ENCODE assay signal across 1 cellular context in genomic region chr17:16652847-16653366, GRCh38.
TF ChIP-seq lines count a peak whose summit lies in the region.

No MANE protein-coding gene starts in this region.

TF ChIP-seq in HepG2, 621 proteins besides CTCF, POLR2A, EP300 and RAD21 (continues in another document):
- TF ChIP-seq ZBTB39 (CRISPR knock-in tag; IDR thresholded peaks at IDR 0.05) (no peak), NAIF1 (CRISPR knock-in tag; IDR thresholded peaks at IDR 0.05; ENCODE audit: borderline replicate concordance) (no peak), TRIM22 (IDR thresholded peaks at IDR 0.05) (no peak), PAX8 (CRISPR knock-in tag; IDR thresholded peaks at IDR 0.05; ENCODE audit: borderline replicate concordance) (0 out of 2 replicates have a peak, but pooled peaks have one; percentile 57), NFYC (CRISPR knock-in tag; IDR thresholded peaks at IDR 0.05) (no peak), ZNF598 (CRISPR knock-in tag; IDR thresholded peaks at IDR 0.05; ENCODE audit: borderline replicate concordance) (0 out of 2 replicates have a peak, but pooled peaks have one; percentile 16), ZNF547 (CRISPR knock-in tag; IDR thresholded peaks at IDR 0.05) (no peak), CAMTA2 (CRISPR knock-in tag; IDR thresholded peaks at IDR 0.05; ENCODE audit: borderline replicate concordance) (0 out of 2 replicates have a peak, but pooled peaks have one; percentile 22), ZNF607 (CRISPR knock-in tag; IDR thresholded peaks at IDR 0.05; ENCODE audit: borderline replicate concordance) (no peak), ISL2 (CRISPR knock-in tag; IDR thresholded peaks at IDR 0.05) (no peak), ZNF550 (CRISPR knock-in tag; IDR thresholded peaks at IDR 0.05; ENCODE audit: borderline replicate concordance) (no peak), ZNF773 (CRISPR knock-in tag; IDR thresholded peaks at IDR 0.05; ENCODE audit: borderline replicate concordance) (no peak), ZNF138 (CRISPR knock-in tag; IDR thresholded peaks at IDR 0.05; ENCODE audit: low read depth) (no peak), PTBP1 (IDR thresholded peaks at IDR 0.05; ENCODE audit: low read depth, low read length, poor library complexity, severe bottlenecking) (no peak), SRSF1 (optimal IDR thresholded peaks at IDR 0.05; ENCODE audit: low read depth, low read length) (no peak), ZSCAN29 (CRISPR knock-in tag; conservative IDR thresholded peaks at IDR 0.05) (no peak), FOXC1 (CRISPR knock-in tag; IDR thresholded peaks at IDR 0.05; ENCODE audit: borderline replicate concordance) (no peak), MEIS2 (CRISPR knock-in tag; IDR thresholded peaks at IDR 0.05) (no peak), FOXJ3 (CRISPR knock-in tag; IDR thresholded peaks at IDR 0.05; ENCODE audit: borderline replicate concordance) (no peak), HNRNPUL1 (IDR thresholded peaks at IDR 0.05; ENCODE audit: low read depth, low read length) (no peak), U2AF1 (optimal IDR thresholded peaks at IDR 0.05; ENCODE audit: low read depth, low read length) (no peak), HMGXB4 (CRISPR knock-in tag; IDR thresholded peaks at IDR 0.05; ENCODE audit: borderline replicate concordance in 1 of 2, low read depth in 1 of 2) (no peak), ZC3H13 (CRISPR knock-in tag; IDR thresholded peaks at IDR 0.05) (no peak), ZNF354B (CRISPR knock-in tag; IDR thresholded peaks at IDR 0.05) (no peak), POLR2G (IDR thresholded peaks at IDR 0.05; ENCODE audit: low read depth, low read length) (no peak), YEATS2 (CRISPR knock-in tag; IDR thresholded peaks at IDR 0.05; ENCODE audit: borderline replicate concordance) (no peak), PCBP1 (IDR thresholded peaks at IDR 0.05; ENCODE audit: borderline replicate concordance, low read depth, low read length) (no peak), ZNF747 (CRISPR knock-in tag; IDR thresholded peaks at IDR 0.05; ENCODE audit: borderline replicate concordance) (no peak), THYN1 (CRISPR knock-in tag; IDR thresholded peaks at IDR 0.05; ENCODE audit: borderline replicate concordance, low read depth) (no peak), ZNF160 (CRISPR knock-in tag; IDR thresholded peaks at IDR 0.05) (no peak), XBP1 (CRISPR knock-in tag; IDR thresholded peaks at IDR 0.05) (no peak), RXRA (CRISPR knock-in tag; IDR thresholded peaks at IDR 0.05) (no peak), KDM2A (CRISPR knock-in tag; IDR thresholded peaks at IDR 0.05; ENCODE audit: borderline replicate concordance, low read depth) (no peak), MNT (IDR thresholded peaks at IDR 0.05) (no peak), HOXA7 (CRISPR knock-in tag; IDR thresholded peaks at IDR 0.05) (no peak), MLX (CRISPR knock-in tag; IDR thresholded peaks at IDR 0.05) (no peak), KLF9 (CRISPR knock-in tag; IDR thresholded peaks at IDR 0.05; ENCODE audit: low read depth) (no peak), GFI1 (CRISPR knock-in tag; IDR thresholded peaks at IDR 0.05; ENCODE audit: borderline replicate concordance) (peak; percentile 43; the same call in 1 of the 2 replicates)
- TF ChIP-seq, protein P1, sequence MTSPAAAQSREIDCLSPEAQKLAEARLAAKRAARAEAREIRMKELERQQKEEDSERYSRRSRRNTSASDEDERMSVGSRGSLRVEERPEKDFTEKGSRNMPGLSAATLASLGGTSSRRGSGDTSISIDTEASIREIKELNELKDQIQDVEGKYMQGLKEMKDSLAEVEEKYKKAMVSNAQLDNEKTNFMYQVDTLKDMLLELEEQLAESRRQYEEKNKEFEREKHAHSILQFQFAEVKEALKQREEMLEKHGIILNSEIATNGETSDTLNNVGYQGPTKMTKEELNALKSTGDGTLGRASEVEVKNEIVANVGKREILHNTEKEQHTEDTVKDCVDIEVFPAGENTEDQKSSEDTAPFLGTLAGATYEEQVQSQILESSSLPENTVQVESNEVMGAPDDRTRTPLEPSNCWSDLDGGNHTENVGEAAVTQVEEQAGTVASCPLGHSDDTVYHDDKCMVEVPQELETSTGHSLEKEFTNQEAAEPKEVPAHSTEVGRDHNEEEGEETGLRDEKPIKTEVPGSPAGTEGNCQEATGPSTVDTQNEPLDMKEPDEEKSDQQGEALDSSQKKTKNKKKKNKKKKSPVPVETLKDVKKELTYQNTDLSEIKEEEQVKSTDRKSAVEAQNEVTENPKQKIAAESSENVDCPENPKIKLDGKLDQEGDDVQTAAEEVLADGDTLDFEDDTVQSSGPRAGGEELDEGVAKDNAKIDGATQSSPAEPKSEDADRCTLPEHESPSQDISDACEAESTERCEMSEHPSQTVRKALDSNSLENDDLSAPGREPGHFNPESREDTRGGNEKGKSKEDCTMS (CRISPR knock-in tag; conservative IDR thresholded peaks at IDR 0.05): no peak
- TF ChIP-seq, protein P2, sequence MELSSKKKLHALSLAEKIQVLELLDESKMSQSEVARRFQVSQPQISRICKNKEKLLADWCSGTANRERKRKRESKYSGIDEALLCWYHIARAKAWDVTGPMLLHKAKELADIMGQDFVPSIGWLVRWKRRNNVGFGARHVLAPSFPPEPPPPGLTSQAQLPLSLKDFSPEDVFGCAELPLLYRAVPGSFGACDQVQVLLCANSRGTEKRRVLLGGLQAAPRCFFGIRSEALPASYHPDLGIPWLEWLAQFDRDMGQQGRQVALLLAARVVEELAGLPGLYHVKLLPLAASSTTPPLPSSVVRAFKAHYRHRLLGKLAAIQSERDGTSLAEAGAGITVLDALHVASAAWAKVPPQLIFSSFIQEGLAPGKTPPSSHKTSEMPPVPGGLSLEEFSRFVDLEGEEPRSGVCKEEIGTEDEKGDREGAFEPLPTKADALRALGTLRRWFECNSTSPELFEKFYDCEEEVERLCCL (CRISPR knock-in tag; IDR thresholded peaks at IDR 0.05; ENCODE audit: borderline replicate concordance): no peak
- TF ChIP-seq, protein P3, sequence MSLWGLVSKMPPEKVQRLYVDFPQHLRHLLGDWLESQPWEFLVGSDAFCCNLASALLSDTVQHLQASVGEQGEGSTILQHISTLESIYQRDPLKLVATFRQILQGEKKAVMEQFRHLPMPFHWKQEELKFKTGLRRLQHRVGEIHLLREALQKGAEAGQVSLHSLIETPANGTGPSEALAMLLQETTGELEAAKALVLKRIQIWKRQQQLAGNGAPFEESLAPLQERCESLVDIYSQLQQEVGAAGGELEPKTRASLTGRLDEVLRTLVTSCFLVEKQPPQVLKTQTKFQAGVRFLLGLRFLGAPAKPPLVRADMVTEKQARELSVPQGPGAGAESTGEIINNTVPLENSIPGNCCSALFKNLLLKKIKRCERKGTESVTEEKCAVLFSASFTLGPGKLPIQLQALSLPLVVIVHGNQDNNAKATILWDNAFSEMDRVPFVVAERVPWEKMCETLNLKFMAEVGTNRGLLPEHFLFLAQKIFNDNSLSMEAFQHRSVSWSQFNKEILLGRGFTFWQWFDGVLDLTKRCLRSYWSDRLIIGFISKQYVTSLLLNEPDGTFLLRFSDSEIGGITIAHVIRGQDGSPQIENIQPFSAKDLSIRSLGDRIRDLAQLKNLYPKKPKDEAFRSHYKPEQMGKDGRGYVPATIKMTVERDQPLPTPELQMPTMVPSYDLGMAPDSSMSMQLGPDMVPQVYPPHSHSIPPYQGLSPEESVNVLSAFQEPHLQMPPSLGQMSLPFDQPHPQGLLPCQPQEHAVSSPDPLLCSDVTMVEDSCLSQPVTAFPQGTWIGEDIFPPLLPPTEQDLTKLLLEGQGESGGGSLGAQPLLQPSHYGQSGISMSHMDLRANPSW (CRISPR knock-in tag; IDR thresholded peaks at IDR 0.05; ENCODE audit: borderline replicate concordance): 0 out of 2 replicates have a peak, but pooled peaks have one; percentile 14
- TF ChIP-seq, protein P4, sequence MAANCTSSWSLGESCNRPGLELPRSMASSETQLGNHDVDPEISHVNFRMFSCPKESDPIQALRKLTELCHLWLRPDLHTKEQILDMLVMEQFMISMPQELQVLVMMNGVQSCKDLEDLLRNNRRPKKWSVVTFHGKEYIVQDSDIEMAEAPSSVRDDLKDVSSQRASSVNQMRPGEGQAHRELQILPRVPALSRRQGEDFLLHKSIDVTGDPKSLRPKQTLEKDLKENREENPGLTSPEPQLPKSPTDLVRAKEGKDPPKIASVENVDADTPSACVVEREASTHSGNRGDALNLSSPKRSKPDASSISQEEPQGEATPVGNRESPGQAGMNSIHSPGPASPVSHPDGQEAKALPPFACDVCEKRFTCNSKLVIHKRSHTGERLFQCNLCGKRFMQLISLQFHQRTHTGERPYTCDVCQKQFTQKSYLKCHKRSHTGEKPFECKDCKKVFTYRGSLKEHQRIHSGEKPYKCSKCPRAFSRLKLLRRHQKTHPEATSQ (CRISPR knock-in tag; IDR thresholded peaks at IDR 0.05; ENCODE audit: borderline replicate concordance): no peak
- TF ChIP-seq, protein P5, sequence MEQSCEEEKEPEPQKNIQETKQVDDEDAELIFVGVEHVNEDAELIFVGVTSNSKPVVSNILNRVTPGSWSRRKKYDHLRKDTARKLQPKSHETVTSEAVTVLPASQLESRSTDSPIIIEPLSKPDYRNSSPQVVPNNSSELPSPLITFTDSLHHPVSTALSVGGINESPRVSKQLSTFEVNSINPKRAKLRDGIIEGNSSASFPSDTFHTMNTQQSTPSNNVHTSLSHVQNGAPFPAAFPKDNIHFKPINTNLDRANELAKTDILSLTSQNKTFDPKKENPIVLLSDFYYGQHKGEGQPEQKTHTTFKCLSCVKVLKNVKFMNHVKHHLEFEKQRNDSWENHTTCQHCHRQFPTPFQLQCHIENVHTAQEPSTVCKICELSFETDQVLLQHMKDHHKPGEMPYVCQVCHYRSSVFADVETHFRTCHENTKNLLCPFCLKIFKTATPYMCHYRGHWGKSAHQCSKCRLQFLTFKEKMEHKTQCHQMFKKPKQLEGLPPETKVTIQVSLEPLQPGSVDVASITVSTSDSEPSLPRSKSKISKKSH (CRISPR knock-in tag; IDR thresholded peaks at IDR 0.05; ENCODE audit: borderline replicate concordance): no peak
